ENCODE assay signal across 1 cellular context in genomic region chr18:55220523-55220922, GRCh38.
TF ChIP-seq lines count a peak whose summit lies in the region.

No MANE protein-coding gene starts in this region.

TF ChIP-seq in GM12878, 131 proteins besides CTCF, POLR2A, EP300 and RAD21 (continued from another document):
- TF ChIP-seq ZNF24 (IDR thresholded peaks at IDR 0.05) (no peak), ZNF384 (IDR thresholded peaks at IDR 0.05; ENCODE audit: borderline replicate concordance, low read depth, low read length) (no peak), SREBF2 (IDR thresholded peaks at IDR 0.05; ENCODE audit: low read length) (no peak), CHD1 (IDR thresholded peaks at IDR 0.05; ENCODE audit: low read depth, low read length) (no peak)
